ENCODE assay signal across 24 cellular contexts in genomic region chr2:25283921-25284320, GRCh38.
"Had no signal": no experiment of that assay in that cellular context is flagged by ENCODE, and none has a peak within 500 bp of the region (broad histone marks: within the 10 kb centered on the region; RNA-seq: fewer than 3 reads in every experiment).

No MANE protein-coding gene starts in this region.

- H3K36me3 ChIP-seq: prostate gland had no signal

- H3K9me3 ChIP-seq: gastrocnemius medialis, left ventricle myocardium inferior, pancreas, prostate gland, tibial artery had no signal

- H3K27me3 Mint-ChIP-seq: effector memory CD8-positive, alpha-beta T cell; stimulated activated naive CD8-positive, alpha-beta T cell treated with anti-CD3 and anti-CD28 coated beads, Interleukin-15, amount 100 ng/mL, for 72 hours had no signal

- DNase-seq: activated CD4-positive, alpha-beta T cell treated with anti-CD3 and anti-CD28 coated beads for 4 hours; activated CD4-positive, alpha-beta T cell treated with anti-CD3 and anti-CD28 coated beads, Interleukin-2, amount 50 U/mL, for 4 hours; activated naive CD4-positive, alpha-beta T cell treated with Interleukin-2 at 50 U/mL for 16 hours; activated T-cell treated with anti-CD3 and anti-CD28 coated beads, Interleukin-2, amount 50 U/mL, for 72 hours; amygdala; cortex of kidney; effector memory CD8-positive, alpha-beta T cell; erythroblast; gastrocnemius medialis; glutamatergic neuron; left ventricle myocardium inferior; nucleus accumbens; retina; stimulated activated CD4-positive, alpha-beta T cell treated with anti-CD3 and anti-CD28 coated beads, Interleukin-12 subunit alpha, Interleukin-12 subunit beta, amount 100 ng/mL, for 4 hours; stimulated activated CD4-positive, alpha-beta T cell treated with anti-CD3 and anti-CD28 coated beads, Interleukin-4, amount 100 ng/mL, for 1 hour; stimulated activated naive CD8-positive, alpha-beta T cell treated with anti-CD3 and anti-CD28 coated beads, Interleukin-15, amount 100 ng/mL, for 72 hours; T-helper 9 cell; tibial artery had no signal

- H3K27ac ChIP-seq: gastrocnemius medialis, left ventricle myocardium inferior, pancreas, prostate gland, skin epidermis, tibial artery, VCaP had no signal

- H3K27me3 ChIP-seq: gastrocnemius medialis, pancreas, tibial artery had no signal

- H3K4me3 ChIP-seq: gastrocnemius medialis, left ventricle myocardium inferior, lung, pancreas, prostate gland, skin epidermis, tibial artery had no signal

- H3K4me3 Mint-ChIP-seq: activated T-cell treated with anti-CD3 and anti-CD28 coated beads, Interleukin-2, amount 50 U/mL, for 72 hours; stimulated activated naive CD8-positive, alpha-beta T cell treated with anti-CD3 and anti-CD28 coated beads, Interleukin-15, amount 100 ng/mL, for 72 hours had no signal

- H3K4me1 ChIP-seq: pancreas, prostate gland had no signal

- ATAC-seq: activated T-cell treated with anti-CD3 and anti-CD28 coated beads, Interleukin-2, amount 50 U/mL, for 72 hours; effector memory CD8-positive, alpha-beta T cell; gastrocnemius medialis; pancreas; sciatic nerve; stimulated activated naive CD8-positive, alpha-beta T cell treated with anti-CD3 and anti-CD28 coated beads, Interleukin-15, amount 100 ng/mL, for 72 hours had no signal

- H3K9me3 Mint-ChIP-seq: activated T-cell treated with anti-CD3 and anti-CD28 coated beads, Interleukin-2, amount 50 U/mL, for 72 hours; effector memory CD8-positive, alpha-beta T cell; stimulated activated naive CD8-positive, alpha-beta T cell treated with anti-CD3 and anti-CD28 coated beads, Interleukin-15, amount 100 ng/mL, for 72 hours had no signal
